Comparison of ENCODE assay signal across 21 cellular contexts in the genomic region with DNA sequence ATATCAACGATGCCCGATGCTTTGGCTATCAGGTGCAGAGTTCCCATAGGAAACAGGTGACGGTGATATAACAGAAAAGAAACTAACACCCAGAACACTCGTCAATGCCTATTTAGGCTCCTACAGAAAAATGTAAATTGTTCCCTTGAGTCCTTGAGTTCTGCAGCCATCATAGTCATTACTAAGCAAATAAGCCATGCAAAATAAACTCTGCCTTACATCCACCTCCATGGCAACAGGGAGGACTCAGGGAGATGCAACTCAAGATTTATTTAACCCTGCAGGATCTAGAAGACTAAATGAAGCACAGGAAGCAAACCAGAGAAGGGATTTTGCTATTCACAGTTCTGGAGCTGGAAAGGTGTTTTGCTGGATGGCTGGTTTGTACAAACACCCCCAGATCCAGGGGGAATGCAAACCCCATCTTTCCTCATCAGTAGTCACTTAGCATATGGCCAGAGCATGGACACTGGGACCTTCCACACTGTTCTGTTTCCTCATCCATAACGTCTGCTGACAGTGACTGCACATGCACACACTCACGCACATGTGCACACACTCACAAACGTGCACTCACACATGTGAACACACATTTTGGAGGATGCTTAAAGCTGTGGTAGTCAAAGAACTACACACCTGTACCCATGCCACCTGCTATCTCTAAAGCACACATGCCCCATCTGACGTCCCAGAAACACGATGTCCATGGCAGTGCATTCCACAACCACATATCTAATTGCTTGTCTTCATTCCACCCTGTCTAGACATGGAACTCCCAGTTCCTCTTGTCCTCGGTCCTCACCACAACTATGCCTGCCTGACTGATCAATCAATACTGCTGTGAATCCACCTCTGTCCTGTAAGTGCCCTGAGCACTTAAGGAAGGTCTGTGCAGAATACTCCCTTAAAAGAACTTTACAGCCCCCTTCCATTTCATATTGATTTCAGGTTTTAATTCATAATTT.
A peak's percentile ranks its signal among the peaks of the same experiment; 100 is the strongest.
DNase-seq lines count a peak whose midpoint lies in the region; ATAC-seq, FAIRE-seq and TF ChIP-seq lines count a peak whose summit lies in the region.
"Had no signal": no experiment of that assay in that cellular context is flagged by ENCODE, and none has a peak within 500 bp of the region (broad histone marks: within the 10 kb centered on the region; RNA-seq: fewer than 3 reads in every experiment).

No MANE protein-coding gene starts in this region.

- DNase-seq in DMS79 treated with DMSO at 0.1 percent for 48 hours (lab: John Stamatoyannopoulos, UW) (peak; percentile 99), NCI-H187 treated with DMSO at 0.1 percent for 48 hours (lab: John Stamatoyannopoulos, UW) (peak; percentile 97), NCI-H526 (lab: John Stamatoyannopoulos, UW) (peak; percentile 97 to 99), GM23338 (ENCODE audit: low spot score) (no peak), GM23248 (no peak), GDM1 (lab: John Stamatoyannopoulos, UW) (no peak)
- DNase-seq: activated CD4-positive, alpha-beta T cell treated with anti-CD3 and anti-CD28 coated beads for 1 hour; AML-193; left cardiac atrium; NCI-H226; SJCRH30; stimulated activated naive CD4-positive, alpha-beta T cell; transverse colon had no signal

- H2AFZ ChIP-seq in GM23338, result no peak overlapping the region
- no peak overlapping the region for H2AFZ ChIP-seq in GM23248
- H2AFZ ChIP-seq: hepatocyte had no signal

- H3K4me3 ChIP-seq in GM23338, result no peak overlapping the region
- H3K4me3 ChIP-seq in GM23248, result no peak overlapping the region
- H3K4me3 ChIP-seq: ascending aorta, hepatocyte, SJCRH30, transverse colon had no signal

- H3K36me3 Mint-ChIP-seq in GM23338 (ENCODE audit: low read depth), result peaks cover 23% of the 10 kb centered on the region

- no peak for TF ChIP-seq CTCF in GM23338 (conservative IDR thresholded peaks at IDR 0.05; ENCODE audit: low read depth in 2 of 2)

- FAIRE-seq in islet of Langerhans (lab: Jason Lieb, UNC), result peak; percentile 84
- FAIRE-seq: D721Med, H1, HTR-8/SVneo had no signal

- in situ Hi-C loops in GM23248 (cut with MboI), result loop anchor here (10.0 kb wide), 1 partner anchor 344 kb away; no protein-coding TSS in a partner anchor

- no peak overlapping the region for H3K4me3 Mint-ChIP-seq in GM23338
- H3K4me3 Mint-ChIP-seq: T-helper 2 cell treated with Interferon-gamma antibody and Interleukin-4, amounts not matched to agents 5 μg/mL and 100 μg/mL, for 36 hours had no signal

- H3K4me1 ChIP-seq in GM23338 (ENCODE audit: insufficient read depth) (peaks cover 19% of the 10 kb centered on the region), GM23248 (ENCODE audit: insufficient read depth) (no peaks in the 10 kb centered on the region)
- H3K4me1 ChIP-seq: ascending aorta, SJCRH30, transverse colon had no signal

- WGBS in GM23248 (ENCODE audit: low coverage in 1 of 2, low lambda C conversion rate in 2 of 2, missing lambda C conversion rate in 2 of 2), 2 experiments, result 77 to 79% methylated on average over 10 of the region's 10 CpGs

- peaks cover 2% of the 10 kb centered on the region; the same call in 1 of the 3 replicates for H3K9me3 Mint-ChIP-seq in GM23338
- H3K9me3 Mint-ChIP-seq: T-helper 2 cell treated with Interferon-gamma antibody and Interleukin-4, amounts not matched to agents 5 μg/mL and 100 μg/mL, for 36 hours had no signal

- H3K79me2 ChIP-seq in GM23338 (replicated peaks; ENCODE audit: insufficient read depth) (peaks cover 8% of the 10 kb centered on the region; the same call in 1 of the 2 replicates), GM23248 (ENCODE audit: insufficient read depth) (no peaks in the 10 kb centered on the region)

- peaks cover 2% of the 10 kb centered on the region; the same call in 1 of the 2 replicates for H3K36me3 ChIP-seq in GM23338 (ENCODE audit: insufficient read depth)
- H3K36me3 ChIP-seq in GM23248 (ENCODE audit: low read depth), result no peaks in the 10 kb centered on the region
- H3K36me3 ChIP-seq: ascending aorta, SJCRH30, transverse colon had no signal

- H4K20me1 ChIP-seq in GM23338 (replicated peaks; ENCODE audit: insufficient read depth) (no peaks in the 10 kb centered on the region), GM23248 (ENCODE audit: insufficient read depth) (no peaks in the 10 kb centered on the region)

- H3K27ac ChIP-seq in GM23338 (ENCODE audit: low read depth) (no peak overlapping the region), GM23248 (no peak overlapping the region)
- H3K27ac ChIP-seq: ascending aorta, hepatocyte, SJCRH30, transverse colon had no signal

- H3K4me1 Mint-ChIP-seq in GM23338, result peaks cover 39% of the 10 kb centered on the region

- H3K9ac ChIP-seq in GM23248, result no peak overlapping the region

- no peaks in the 10 kb centered on the region for H3K9me3 ChIP-seq in GM23248 (ENCODE audit: low read depth)
- H3K9me3 ChIP-seq: ascending aorta, SJCRH30, transverse colon had no signal

- ATAC-seq in GM23338, result no peak
- no peak for ATAC-seq in HG03280 (IDR thresholded peaks at IDR 0.05; ENCODE audit: unreplicated experiment)
- ATAC-seq: left cardiac atrium had no signal

- H3K9me2 ChIP-seq in GM23338 (ENCODE audit: insufficient read depth) (0 out of 2 replicates have a peak, but pooled peaks cover 5% of the 10 kb centered on the region), GM23248 (ENCODE audit: insufficient read depth) (no peaks in the 10 kb centered on the region)

- peaks cover 13% of the 10 kb centered on the region for H3K27me3 Mint-ChIP-seq in GM23338 (ENCODE audit: insufficient read depth, low read depth, poor library complexity)

- H3K27ac Mint-ChIP-seq in GM23338, result no peak overlapping the region
- H3K27ac Mint-ChIP-seq: T-helper 2 cell treated with Interferon-gamma antibody and Interleukin-4, amounts not matched to agents 5 μg/mL and 100 μg/mL, for 36 hours had no signal

- H3F3A ChIP-seq in GM23338 (replicated peaks; ENCODE audit: low read depth) (no peaks in the 10 kb centered on the region), GM23248 (ENCODE audit: insufficient read depth) (no peaks in the 10 kb centered on the region)

- H3K4me2 ChIP-seq in GM23338, result no peak overlapping the region
- no peak overlapping the region for H3K4me2 ChIP-seq in GM23248 (ENCODE audit: unreplicated experiment)
- H3K4me2 ChIP-seq: hepatocyte had no signal

- H3K27me3 ChIP-seq in GM23338 (ENCODE audit: insufficient read depth) (no peaks in the 10 kb centered on the region), GM23248 (replicated peaks; ENCODE audit: insufficient read depth) (peaks cover 11% of the 10 kb centered on the region)
- H3K27me3 ChIP-seq: ascending aorta, hepatocyte, transverse colon had no signal

TF ChIP-seq in GM23338, 12 proteins besides CTCF, POLR2A, EP300 and RAD21:
- no peak for TF ChIP-seq ZNF331 (CRISPR knock-in tag; IDR thresholded peaks at IDR 0.05; ENCODE audit: low read depth)
- TF ChIP-seq, protein P1, sequence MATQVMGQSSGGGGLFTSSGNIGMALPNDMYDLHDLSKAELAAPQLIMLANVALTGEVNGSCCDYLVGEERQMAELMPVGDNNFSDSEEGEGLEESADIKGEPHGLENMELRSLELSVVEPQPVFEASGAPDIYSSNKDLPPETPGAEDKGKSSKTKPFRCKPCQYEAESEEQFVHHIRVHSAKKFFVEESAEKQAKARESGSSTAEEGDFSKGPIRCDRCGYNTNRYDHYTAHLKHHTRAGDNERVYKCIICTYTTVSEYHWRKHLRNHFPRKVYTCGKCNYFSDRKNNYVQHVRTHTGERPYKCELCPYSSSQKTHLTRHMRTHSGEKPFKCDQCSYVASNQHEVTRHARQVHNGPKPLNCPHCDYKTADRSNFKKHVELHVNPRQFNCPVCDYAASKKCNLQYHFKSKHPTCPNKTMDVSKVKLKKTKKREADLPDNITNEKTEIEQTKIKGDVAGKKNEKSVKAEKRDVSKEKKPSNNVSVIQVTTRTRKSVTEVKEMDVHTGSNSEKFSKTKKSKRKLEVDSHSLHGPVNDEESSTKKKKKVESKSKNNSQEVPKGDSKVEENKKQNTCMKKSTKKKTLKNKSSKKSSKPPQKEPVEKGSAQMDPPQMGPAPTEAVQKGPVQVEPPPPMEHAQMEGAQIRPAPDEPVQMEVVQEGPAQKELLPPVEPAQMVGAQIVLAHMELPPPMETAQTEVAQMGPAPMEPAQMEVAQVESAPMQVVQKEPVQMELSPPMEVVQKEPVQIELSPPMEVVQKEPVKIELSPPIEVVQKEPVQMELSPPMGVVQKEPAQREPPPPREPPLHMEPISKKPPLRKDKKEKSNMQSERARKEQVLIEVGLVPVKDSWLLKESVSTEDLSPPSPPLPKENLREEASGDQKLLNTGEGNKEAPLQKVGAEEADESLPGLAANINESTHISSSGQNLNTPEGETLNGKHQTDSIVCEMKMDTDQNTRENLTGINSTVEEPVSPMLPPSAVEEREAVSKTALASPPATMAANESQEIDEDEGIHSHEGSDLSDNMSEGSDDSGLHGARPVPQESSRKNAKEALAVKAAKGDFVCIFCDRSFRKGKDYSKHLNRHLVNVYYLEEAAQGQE (IDR thresholded peaks at IDR 0.05; ENCODE audit: unreplicated experiment), result no peak
- no peak for TF ChIP-seq NANOG (IDR thresholded peaks at IDR 0.05; ENCODE audit: borderline replicate concordance)
- TF ChIP-seq EZH2 (IDR thresholded peaks at IDR 0.05; ENCODE audit: low read depth, unreplicated experiment), result no peak
- no peak for TF ChIP-seq JUNB (IDR thresholded peaks at IDR 0.05; ENCODE audit: unreplicated experiment)

Comparison
In these comparisons a context has a peak if more than half of its experiments do, and no peak if none do; other contexts are left out.
1. DNase-seq: peak in DMS79 treated with DMSO at 0.1 percent for 48 hours (single experiment), NCI-H187 treated with DMSO at 0.1 percent for 48 hours (single experiment) and NCI-H526 (2 of 2); none in GM23338 (single experiment), GM23248 (single experiment) and GDM1 (single experiment).